ENCODE assay signal across 11 cellular contexts in the genomic region with DNA sequence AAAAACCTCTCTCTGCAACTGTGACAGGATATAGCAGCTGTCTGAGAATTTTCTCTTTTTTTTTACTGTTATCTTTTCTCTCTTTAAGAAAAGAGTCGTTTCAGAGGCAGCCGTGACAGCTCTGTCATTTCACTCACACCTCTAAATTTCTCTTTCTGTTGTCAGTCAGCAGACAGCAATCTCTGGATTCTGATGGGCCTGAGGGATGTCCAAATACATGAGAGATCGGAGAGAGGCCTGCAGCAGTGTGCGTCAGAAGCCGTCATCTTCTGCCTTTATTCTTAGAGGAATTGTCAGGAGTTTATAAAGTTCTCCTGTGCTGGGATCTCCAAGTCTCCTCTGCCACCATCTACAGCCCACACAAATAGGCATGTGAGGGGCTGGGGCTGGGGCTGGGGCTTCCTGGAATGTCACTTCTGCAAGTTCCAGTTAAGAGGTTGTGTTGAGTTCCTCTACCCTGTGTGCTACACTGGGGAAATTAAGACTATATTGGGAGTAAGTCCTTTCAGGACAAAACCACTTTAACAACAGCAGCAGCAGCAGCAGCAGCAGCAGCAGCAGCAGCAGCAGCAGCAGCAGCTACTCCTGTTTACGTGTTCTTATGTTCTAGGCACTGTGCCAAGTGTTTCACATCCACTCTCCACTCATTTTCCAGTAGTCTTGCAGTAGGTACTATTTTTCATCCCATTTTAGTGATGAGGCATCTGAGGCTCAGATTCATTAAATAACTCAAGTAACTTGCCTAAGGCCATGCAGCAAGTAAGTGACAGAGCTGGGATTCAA.
DNase-seq lines count a peak whose midpoint lies in the region; ATAC-seq and TF ChIP-seq lines count a peak whose summit lies in the region.
"Had no signal": no experiment of that assay in that cellular context is flagged by ENCODE, and none has a peak within 500 bp of the region (broad histone marks: within the 10 kb centered on the region; RNA-seq: fewer than 3 reads in every experiment).

No MANE protein-coding gene starts in this region.

- ATAC-seq in sciatic nerve = peak; percentile 33
- no peak for ATAC-seq in GM18867 (IDR thresholded peaks at IDR 0.05; ENCODE audit: unreplicated experiment)

- H3K27ac ChIP-seq in fibroblast of lung (ENCODE audit: insufficient read depth, low read length) = peak overlapping the region; percentile 16
- H3K27ac ChIP-seq: parathyroid adenoma had no signal

- no peaks in the 10 kb centered on the region for H3K4me1 Mint-ChIP-seq in T-helper 2 cell treated with Interferon-gamma antibody and Interleukin-4, amounts not matched to agents 5 μg/mL and 100 μg/mL, for 36 hours (ENCODE audit: low read depth)

- no peak for TF ChIP-seq CTCF in fibroblast of lung (conservative IDR thresholded peaks at IDR 0.05 in 1 of 2, IDR thresholded peaks at IDR 0.05 in 1 of 2; ENCODE audit: low read depth in 1 of 2, low read length in 2 of 2)

- no peaks in the 10 kb centered on the region for H3K36me3 Mint-ChIP-seq in T-helper 2 cell treated with Interferon-gamma antibody and Interleukin-4, amounts not matched to agents 5 μg/mL and 100 μg/mL, for 36 hours (ENCODE audit: low read depth)

- no peaks in the 10 kb centered on the region for H3K9me3 Mint-ChIP-seq in T-helper 2 cell treated with Interferon-gamma antibody and Interleukin-4, amounts not matched to agents 5 μg/mL and 100 μg/mL, for 36 hours

- DNase-seq in H4 (ENCODE audit: low spot score) (peak; percentile 77), NCI-H69 (lab: John Stamatoyannopoulos, UW) (peak; percentile 71), fibroblast of lung (ENCODE audit: low read depth in 2 of 2) (peak; percentile 68 to 95), sciatic nerve (ENCODE audit: low spot score) (no peak), NOMO-1 treated with DMSO at 0.1 percent for 48 hours (lab: John Stamatoyannopoulos, UW; ENCODE audit: unreplicated experiment) (no peak)
- no peak for DNase-seq in T-helper 2 cell treated with Interferon-gamma antibody and Interleukin-4, amounts not matched to agents 5 μg/mL and 100 μg/mL, for 36 hours (ENCODE audit: low spot score)
- no peak for DNase-seq in activated naive CD4-positive, alpha-beta T cell (lab: John Stamatoyannopoulos, UW)
- DNase-seq: activated CD4-positive, alpha-beta T cell treated with anti-CD3 and anti-CD28 coated beads, Interleukin-2, amount 50 U/mL, for 1 hour; RPMI8226 had no signal

- no peaks in the 10 kb centered on the region for H3K27me3 Mint-ChIP-seq in T-helper 2 cell treated with Interferon-gamma antibody and Interleukin-4, amounts not matched to agents 5 μg/mL and 100 μg/mL, for 36 hours (ENCODE audit: low read depth)

- H4K20me1 ChIP-seq in fibroblast of lung (ENCODE audit: control insufficient read depth, extremely low read depth, insufficient read depth, low read length) = no peaks in the 10 kb centered on the region

- no peaks in the 10 kb centered on the region for H3K27me3 ChIP-seq in fibroblast of lung (ENCODE audit: control insufficient read depth, insufficient read depth, low read length)

- no peak overlapping the region for H3K9ac ChIP-seq in fibroblast of lung (ENCODE audit: insufficient read depth, low read length)
- H3K9ac ChIP-seq: parathyroid adenoma had no signal

- H3K4me3 ChIP-seq in fibroblast of lung (replicated peaks in 1 of 4; ENCODE audit: control extremely low read depth in 1 of 4, insufficient read depth in 1 of 4, low read depth in 3 of 4, low read length in 4 of 4) = no peak overlapping the region

- no peaks in the 10 kb centered on the region for H3K9me3 ChIP-seq in fibroblast of lung (ENCODE audit: control insufficient read depth, insufficient read depth, low read depth, low read length)

- no peaks in the 10 kb centered on the region for H3K79me2 ChIP-seq in fibroblast of lung (ENCODE audit: control insufficient read depth, insufficient read depth, low read length)
- H3K79me2 ChIP-seq: parathyroid adenoma had no signal

- no peaks in the 10 kb centered on the region for H3K36me3 ChIP-seq in fibroblast of lung (ENCODE audit: control insufficient read depth, insufficient read depth, low read length)

- H3K27ac Mint-ChIP-seq in T-helper 2 cell treated with Interferon-gamma antibody and Interleukin-4, amounts not matched to agents 5 μg/mL and 100 μg/mL, for 36 hours = no peak overlapping the region

- H2AFZ ChIP-seq in fibroblast of lung (ENCODE audit: low read length) = no peak overlapping the region
- H2AFZ ChIP-seq: parathyroid adenoma had no signal

- no peak overlapping the region for H3K4me3 Mint-ChIP-seq in T-helper 2 cell treated with Interferon-gamma antibody and Interleukin-4, amounts not matched to agents 5 μg/mL and 100 μg/mL, for 36 hours

- peaks cover 2% of the 10 kb centered on the region for H3K4me1 ChIP-seq in fibroblast of lung (ENCODE audit: control insufficient read depth, extremely low read depth, insufficient read depth, low read length)
- H3K4me1 ChIP-seq: parathyroid adenoma had no signal

- H3K4me2 ChIP-seq in fibroblast of lung (ENCODE audit: extremely low read depth, insufficient read depth, low read length) = peak overlapping the region; percentile 29

- intact Hi-C loops in sciatic nerve (cut with DNase I) = no loop called here

Comparison
In these comparisons a context has a peak if more than half of its experiments do, and no peak if none do; other contexts are left out.
1. DNase-seq: peak in H4 (single experiment), NCI-H69 (single experiment) and fibroblast of lung (2 of 2); none in sciatic nerve (single experiment), T-helper 2 cell treated with Interferon-gamma antibody and Interleukin-4, amounts not matched to agents 5 μg/mL and 100 μg/mL, for 36 hours (single experiment), NOMO-1 treated with DMSO at 0.1 percent for 48 hours (single experiment) and activated naive CD4-positive, alpha-beta T cell (0 of 4).